8 cellular contexts compared by ENCODE assay signal in genomic region chr5:122078116-122078865, GRCh38. TPM values are rescaled to one million over a fixed set of nuclear protein-coding genes. Genes with fewer than 3 reads are reported as not detected.
DNase-seq lines count a peak whose midpoint lies in the region; ATAC-seq and TF ChIP-seq lines count a peak whose summit lies in the region.

Gene LOX (minus strand): TSS chr5:122078259. CDS start chr5:122077985, 274 bp downstream.

- peak within 1 kb of the TSS; percentile 76 for H3K27ac ChIP-seq in RWPE2 (ENCODE audit: poor library complexity, severe bottlenecking)
- H3K27ac ChIP-seq in lung (ENCODE audit: low read depth in 1 of 2, low read length in 1 of 2) = peak within 1 kb of the TSS in 1 of 2 donors; percentile 78
- H3K27ac ChIP-seq in thyroid gland = peak within 1 kb of the TSS; percentile 18 to 65 (median 57)

- H3K9me3 ChIP-seq in RWPE2 (ENCODE audit: severe bottlenecking) (no peaks in the 10 kb centered on the region), lung (ENCODE audit: control insufficient read depth in 2 of 2, insufficient read depth in 1 of 2, low read length in 1 of 2) (no peaks in the 10 kb centered on the region), thyroid gland (no peaks in the 10 kb centered on the region)

- H3K4me3 ChIP-seq in RWPE2 (ENCODE audit: severe bottlenecking) (peak within 1 kb of the TSS; percentile 57), lung (peak within 1 kb of the TSS; percentile 56), thyroid gland (replicated peaks in 1 of 3) (peak within 1 kb of the TSS; percentile 18 to 54 (median 29))

- ATAC-seq in GM21723 (IDR thresholded peaks at IDR 0.05; ENCODE audit: unreplicated experiment) (peak; percentile 33), RWPE2 (ENCODE audit: low read depth) (peak; percentile 70), lung (ENCODE audit: insufficient read depth, low FRiP score) (peak; percentile 60), GM18858 (IDR thresholded peaks at IDR 0.05; ENCODE audit: unreplicated experiment) (no peak), GM19324 (IDR thresholded peaks at IDR 0.05; ENCODE audit: low FRiP score, unreplicated experiment) (no peak)
- ATAC-seq in effector memory CD8-positive, alpha-beta T cell (replicated peaks) = no peak

- peak; percentile 94 for DNase-seq in AG09319 (ENCODE audit: extremely low read depth, low read depth)
- DNase-seq in RWPE2 (ENCODE audit: low spot score) = peak; percentile 84
- DNase-seq in effector memory CD8-positive, alpha-beta T cell = no peak
- DNase-seq in lung (ENCODE audit: low spot score) = peak; percentile 67
- peak; percentile 75 to 76 for DNase-seq in thyroid gland

- intact Hi-C loops in thyroid gland (cut with DNase I) = loop anchor here (10.0 kb wide), 1 partner anchor 113 kb away; the partner anchor contains the start of gene SRFBP1

- H3K36me3 ChIP-seq in RWPE2 (ENCODE audit: low read depth) (peaks cover 23% of the 10 kb centered on the region), lung (ENCODE audit: control insufficient read depth in 2 of 2, insufficient read depth in 2 of 2, low read length in 2 of 2) (no peaks in the 10 kb centered on the region), thyroid gland (no peaks in the 10 kb centered on the region)

- H3K4me1 ChIP-seq in RWPE2 (ENCODE audit: insufficient read depth, poor library complexity, severe bottlenecking) = peaks cover 17% of the 10 kb centered on the region
- H3K4me1 ChIP-seq in lung (ENCODE audit: control insufficient read depth in 2 of 2, insufficient read depth in 2 of 2, low read length in 2 of 2) = peaks cover 0 to 17% of the 10 kb centered on the region in 2 donors
- peaks cover 5 to 10% of the 10 kb centered on the region in 2 donors for H3K4me1 ChIP-seq in thyroid gland

- H3K27ac Mint-ChIP-seq in effector memory CD8-positive, alpha-beta T cell = no peak within 1 kb of the TSS

- H3K9me3 Mint-ChIP-seq in effector memory CD8-positive, alpha-beta T cell = no peaks in the 10 kb centered on the region

- H3K36me3 Mint-ChIP-seq in effector memory CD8-positive, alpha-beta T cell (ENCODE audit: insufficient read depth) = no peaks in the 10 kb centered on the region

- H3K27me3 Mint-ChIP-seq in effector memory CD8-positive, alpha-beta T cell = peaks cover 53 to 60% of the 10 kb centered on the region in 2 donors

- peaks cover 10 to 12% of the 10 kb centered on the region in 2 donors for H3K4me1 Mint-ChIP-seq in effector memory CD8-positive, alpha-beta T cell (ENCODE audit: low read depth in 2 of 2)

- 2 to 3% methylated on average over 27 to 33 of the region's 33 CpGs for WGBS in lung, 2 donors
- WGBS in thyroid gland, 2 donors = 3 to 4% methylated on average over 33 of the region's 33 CpGs

- H3K27me3 ChIP-seq in RWPE2 (ENCODE audit: insufficient read depth, poor library complexity, severe bottlenecking) (no peaks in the 10 kb centered on the region), lung (ENCODE audit: control insufficient read depth, insufficient read depth) (no peaks in the 10 kb centered on the region), thyroid gland (no peaks in the 10 kb centered on the region)

- TF ChIP-seq POLR2A in thyroid gland (IDR thresholded peaks at IDR 0.05) = peak in 1 of 2 donors; percentile 61

- peak within 1 kb of the TSS; percentile 45 to 74 for H3K4me3 Mint-ChIP-seq in effector memory CD8-positive, alpha-beta T cell

- TF ChIP-seq CTCF in AG09319 (IDR thresholded peaks at IDR 0.05; ENCODE audit: low read depth, low read length) = no peak
- TF ChIP-seq CTCF in RWPE2 (IDR thresholded peaks at IDR 0.05; ENCODE audit: poor library complexity, severe bottlenecking) = no peak
- TF ChIP-seq CTCF in lung (IDR thresholded peaks at IDR 0.05; ENCODE audit: control extremely low read depth, extremely low read depth) = no peak
- no peak for TF ChIP-seq CTCF in thyroid gland (IDR thresholded peaks at IDR 0.05)

RNA-seq across cellular contexts. Expression of gene LOX, which starts in this region (rescaled TPM):
- 10 to 100 TPM; 21.2 to 45.2 TPM for total RNA-seq in lung
- polyA plus RNA-seq in lung = 10 to 100 TPM in 1 of 2 donors, 1 to 10 TPM in 1; 3.7 to 13.1 TPM
- total RNA-seq in thyroid gland = 10 to 100 TPM; 11.8 to 39.5 (median 34.2) TPM

Comparison
In these comparisons a context has a peak if more than half of its experiments do, and no peak if none do; other contexts are left out.
1. DNase-seq: peak in AG09319 (single experiment), RWPE2 (single experiment), lung (single experiment) and thyroid gland (2 of 2); none in effector memory CD8-positive, alpha-beta T cell (0 of 3).
2. ATAC-seq: peak in GM21723 (single experiment), RWPE2 (single experiment) and lung (single experiment); none in effector memory CD8-positive, alpha-beta T cell (single experiment), GM18858 (single experiment) and GM19324 (single experiment).
3. Peak in every context shown above with its lines, with median percentiles within 50 percentile points of each other: H3K4me3 ChIP-seq.